ENCODE assay signal across 8 cellular contexts in genomic region chr6:13395272-13396237, GRCh38.
DNase-seq lines count a peak whose midpoint lies in the region; ATAC-seq and TF ChIP-seq lines count a peak whose summit lies in the region.

No MANE protein-coding gene starts in this region.

- H4K8ac ChIP-seq in neuronal stem cell (ENCODE audit: low read depth, low read length), result no peak overlapping the region

- H3K4me1 ChIP-seq in RWPE2 (ENCODE audit: insufficient read depth, poor library complexity, severe bottlenecking) (peaks cover 45% of the 10 kb centered on the region), neuronal stem cell (ENCODE audit: control insufficient read depth in 2 of 2, insufficient read depth in 1 of 2, low read depth in 1 of 2, low read length in 2 of 2) (no peaks in the 10 kb centered on the region)

- no peaks in the 10 kb centered on the region for H3K79me1 ChIP-seq in neuronal stem cell (ENCODE audit: low read depth, low read length)

- H3K27ac ChIP-seq in RWPE2 (ENCODE audit: poor library complexity, severe bottlenecking), result peak overlapping the region; percentile 24
- H3K27ac ChIP-seq in neuronal stem cell (replicated peaks; ENCODE audit: low read length), result no peak overlapping the region

- ATAC-seq in HG02938 (IDR thresholded peaks at IDR 0.05; ENCODE audit: unreplicated experiment), result peak; percentile 44
- ATAC-seq in RWPE2 (ENCODE audit: low read depth), result no peak
- ATAC-seq in GM21423 (IDR thresholded peaks at IDR 0.05; ENCODE audit: unreplicated experiment), result no peak

- no peak overlapping the region for H3K23ac ChIP-seq in neuronal stem cell (ENCODE audit: low read depth, low read length, poor library complexity)

- H3K4ac ChIP-seq in neuronal stem cell (ENCODE audit: low read length), result no peak overlapping the region

- H3K4me3 ChIP-seq in RWPE2 (ENCODE audit: severe bottlenecking) (no peak overlapping the region), neuronal stem cell (ENCODE audit: low read length in 2 of 2) (no peak overlapping the region)

- H3K36me3 ChIP-seq in RWPE2 (ENCODE audit: low read depth) (no peaks in the 10 kb centered on the region), neuronal stem cell (replicated peaks in 1 of 2; ENCODE audit: control insufficient read depth in 2 of 2, insufficient read depth in 2 of 2, low read length in 2 of 2) (no peaks in the 10 kb centered on the region)

- peak; percentile 85 for DNase-seq in Ammon's horn (ENCODE audit: low spot score)
- DNase-seq in RWPE2 (ENCODE audit: low spot score), result peak; percentile 75
- peak; percentile 55 for DNase-seq in fibroblast of the conjunctiva (ENCODE audit: low read depth)
- DNase-seq in pons (ENCODE audit: low spot score), result peak; percentile 80
- no peak for DNase-seq in activated T-cell treated with anti-CD3 and anti-CD28 coated beads for 4 hours
- no peak for DNase-seq in neuronal stem cell (ENCODE audit: low spot score)

- H3K9me3 ChIP-seq in RWPE2 (ENCODE audit: severe bottlenecking) (no peaks in the 10 kb centered on the region), neuronal stem cell (replicated peaks in 1 of 2; ENCODE audit: control insufficient read depth in 2 of 2, insufficient read depth in 1 of 2, low read depth in 1 of 2, low read length in 2 of 2) (no peaks in the 10 kb centered on the region)

- H2AK5ac ChIP-seq in neuronal stem cell (ENCODE audit: low read depth, low read length), result no peak overlapping the region

- no peak overlapping the region for H2BK15ac ChIP-seq in neuronal stem cell (ENCODE audit: low read length)

- H2BK5ac ChIP-seq in neuronal stem cell (ENCODE audit: low read length), result no peak overlapping the region

- no peak overlapping the region for H2AFZ ChIP-seq in neuronal stem cell (ENCODE audit: low read length)

- no peak overlapping the region for H3K18ac ChIP-seq in neuronal stem cell (ENCODE audit: low read length)

- H3K14ac ChIP-seq in neuronal stem cell (ENCODE audit: low read length), result no peak overlapping the region

- H4K91ac ChIP-seq in neuronal stem cell (ENCODE audit: low read depth, low read length, poor library complexity), result no peak overlapping the region

- TF ChIP-seq CTCF in RWPE2 (IDR thresholded peaks at IDR 0.05; ENCODE audit: poor library complexity, severe bottlenecking), result no peak

- no peak overlapping the region for H2BK120ac ChIP-seq in neuronal stem cell (ENCODE audit: low read depth, low read length)

- no peak overlapping the region for H3K4me2 ChIP-seq in neuronal stem cell (ENCODE audit: insufficient read depth, low read length, poor library complexity, severe bottlenecking)

- no peak overlapping the region for H3K9ac ChIP-seq in neuronal stem cell (ENCODE audit: low read depth, low read length, poor library complexity)

- no peaks in the 10 kb centered on the region for H3K27me3 ChIP-seq in RWPE2 (ENCODE audit: insufficient read depth, poor library complexity, severe bottlenecking)
- H3K27me3 ChIP-seq in neuronal stem cell (ENCODE audit: control insufficient read depth in 3 of 3, insufficient read depth in 3 of 3, low read depth in 1 of 3, low read length in 3 of 3), result no peaks in the 10 kb centered on the region

- WGBS in neuronal stem cell (ENCODE audit: extremely low coverage in 2 of 2, insufficient read length in 2 of 2, insufficient replicate concordance in 1 of 2), 2 donors, result no CpG with 5 or more reads among the region's 12 CpGs

- H2BK12ac ChIP-seq in neuronal stem cell (ENCODE audit: low read length), result no peak overlapping the region

Comparison
In these comparisons a context has a peak if more than half of its experiments do, and no peak if none do; other contexts are left out.
1. DNase-seq: peak in Ammon's horn (single experiment), RWPE2 (single experiment), fibroblast of the conjunctiva (single experiment) and pons (single experiment); none in activated T-cell treated with anti-CD3 and anti-CD28 coated beads for 4 hours (single experiment) and neuronal stem cell (single experiment).